Comparison of ENCODE assay signal across 24 cellular contexts in the genomic region with DNA sequence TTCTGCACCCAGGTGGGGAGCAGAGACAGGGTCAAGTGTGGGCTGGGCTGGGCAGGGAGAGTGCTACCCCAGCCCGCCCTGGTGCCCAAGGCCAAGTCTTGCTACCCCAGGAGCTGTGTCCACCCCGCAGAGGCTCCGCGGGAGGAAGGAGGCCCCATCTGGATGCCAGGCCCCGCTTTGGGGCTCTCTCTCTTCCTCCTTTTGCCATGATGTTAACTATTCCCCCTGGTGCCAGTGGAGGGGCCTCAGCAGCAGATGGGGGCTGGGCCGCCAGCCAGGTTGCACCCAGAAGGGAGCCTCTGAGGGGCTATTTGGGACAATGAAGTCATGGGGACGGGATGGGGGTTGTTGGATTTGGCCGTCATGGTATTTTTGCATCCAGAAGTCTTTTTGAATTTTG. TPM values are rescaled to one million over a fixed set of nuclear protein-coding genes. Genes with fewer than 3 reads are reported as not detected.
A peak's percentile ranks its signal among the peaks of the same experiment; 100 is the strongest.
DNase-seq lines count a peak whose midpoint lies in the region; ATAC-seq, FAIRE-seq and TF ChIP-seq lines count a peak whose summit lies in the region.
"Had no signal": no experiment of that assay in that cellular context is flagged by ENCODE, and none has a peak within 500 bp of the region (broad histone marks: within the 10 kb centered on the region; RNA-seq: fewer than 3 reads in every experiment).

No MANE protein-coding gene starts in this region.

- CTCF ChIA-PET in H1 (lab: Charles Lee; ENCODE audit: partially characterized antibody) = interaction anchor here (0.6 to 1.6 kb wide), 6 partner anchors 9 to 576 kb away, joined by 3 to 7 read pairs (median 3); partner anchors contain the start of gene PTK6
- CTCF ChIA-PET in activated CD4-positive, alpha-beta memory T cell treated with anti-CD3 and anti-CD28 coated beads, Interleukin-2, amount 10 ng/mL, durations not matched to agents 7 days and 5 days (lab: Charles Lee) = no interaction called here

- H3K27ac ChIP-seq in right cardiac atrium (ENCODE audit: low read length) (no peak overlapping the region), left ventricle myocardium inferior (replicated peaks) (no peak overlapping the region), HUES6 (ENCODE audit: low read depth, low read length) (no peak overlapping the region), H1 (ENCODE audit: low read depth, low read length) (no peak overlapping the region)
- H3K27ac ChIP-seq: A549, HL-60, KMS-11, SK-N-MC had no signal

- no peak overlapping the region for H2BK20ac ChIP-seq in H1 (ENCODE audit: low read length)

- no peak overlapping the region for H2AK5ac ChIP-seq in H1 (ENCODE audit: low read depth, low read length)

- no peak overlapping the region for H3K18ac ChIP-seq in H1 (ENCODE audit: extremely low read depth, low read length)

- H3K4me1 Mint-ChIP-seq in activated CD4-positive, alpha-beta memory T cell treated with anti-CD3 and anti-CD28 coated beads, Interleukin-2, amount 10 ng/mL, durations not matched to agents 7 days and 5 days = no peaks in the 10 kb centered on the region

- POLR2A ChIA-PET in H1 (lab: Charles Lee; ENCODE audit: partially characterized antibody) = interaction anchor here (1.1 to 1.6 kb wide), 5 partner anchors 8 to 61 kb away, joined by 3 to 6 read pairs (median 3); partner anchors contain the start of gene GID8
- POLR2A ChIA-PET in activated CD4-positive, alpha-beta memory T cell treated with anti-CD3 and anti-CD28 coated beads, Interleukin-2, amount 10 ng/mL, durations not matched to agents 7 days and 5 days (lab: Charles Lee) = no interaction called here

- TF ChIP-seq CTCF in left ventricle myocardium inferior (IDR thresholded peaks at IDR 0.05; ENCODE audit: borderline replicate concordance) = no peak
- no peak for TF ChIP-seq CTCF in H1 (IDR thresholded peaks at IDR 0.05; ENCODE audit: control extremely low read depth in 1 of 3, insufficient read depth in 1 of 3, low read depth in 1 of 3, low read length in 3 of 3)

- no peak overlapping the region for H2AFZ ChIP-seq in H1 (ENCODE audit: low read length)

- H4K5ac ChIP-seq in H1 (ENCODE audit: insufficient read length, low read depth, low read length) = no peak overlapping the region

- no peaks in the 10 kb centered on the region for H3K4me1 ChIP-seq in right cardiac atrium (ENCODE audit: control insufficient read depth, insufficient read depth, low read length)
- no peaks in the 10 kb centered on the region for H3K4me1 ChIP-seq in left ventricle myocardium inferior
- H3K4me1 ChIP-seq in HUES6 (ENCODE audit: control insufficient read depth, insufficient read depth, low read length) = peaks cover 9% of the 10 kb centered on the region; the same call in 1 of the 2 replicates
- peaks cover 0 to 3% (median 0%) of the 10 kb centered on the region in 4 experiments; a peak in 2 of 7 replicates for H3K4me1 ChIP-seq in H1 (replicated peaks in 1 of 4; ENCODE audit: control insufficient read depth in 3 of 4, insufficient read depth in 4 of 4, low read length in 3 of 4)
- H3K4me1 ChIP-seq: A549 had no signal

- H2BK15ac ChIP-seq in H1 (ENCODE audit: low read length) = no peak overlapping the region

- intact Hi-C loops in right cardiac atrium (cut with DNase I) = no loop called here
- intact Hi-C loops in left ventricle myocardium inferior (cut with micrococcal nuclease) = no loop called here

- no peak overlapping the region for H3K4ac ChIP-seq in H1 (replicated peaks; ENCODE audit: insufficient read length, low read depth, low read length)

- 92% methylated on average over 8 of the region's 8 CpGs for WGBS in right cardiac atrium
- WGBS in H1 (ENCODE audit: extremely low coverage in 1 of 2, insufficient coverage in 1 of 2, insufficient read length in 1 of 2, insufficient replicate concordance in 2 of 2, low coverage in 1 of 2, low lambda C conversion rate in 2 of 2, missing lambda C conversion rate in 1 of 2), 2 experiments = 94% methylated on average over 8 of the region's 8 CpGs; no CpG with 5 or more reads in 1 of the 2 experiments

- H3K36me3 Mint-ChIP-seq in activated CD4-positive, alpha-beta memory T cell treated with anti-CD3 and anti-CD28 coated beads, Interleukin-2, amount 10 ng/mL, durations not matched to agents 7 days and 5 days (ENCODE audit: low read depth) = no peaks in the 10 kb centered on the region

- no peak for TF ChIP-seq EP300 in H1 (IDR thresholded peaks at IDR 0.05; ENCODE audit: borderline replicate concordance in 1 of 2, low read depth in 2 of 2, low read length in 2 of 2)

- DNase-seq in right cardiac atrium (peak in 2 of 3 donors; percentile 11 to 40), left ventricle myocardium inferior (no peak), H1 (ENCODE audit: low read depth in 1 of 2, low spot score in 2 of 2) (no peak), NCI-H1930 (lab: John Stamatoyannopoulos, UW) (no peak)
- no peak for DNase-seq in activated CD4-positive, alpha-beta memory T cell treated with anti-CD3 and anti-CD28 coated beads, Interleukin-2, amount 10 ng/mL, durations not matched to agents 7 days and 5 days
- DNase-seq: CD4-positive, alpha-beta T cell; COR-L47; NCI-H1694; NCI-H2081 treated with DMSO at 0.1 percent for 48 hours; NCI-H446 treated with DMSO at 0.1 percent for 48 hours; NCI-H526 treated with DMSO at 0.1 percent for 48 hours; OCI-M1; SW 1271 had no signal

- H3K9me3 Mint-ChIP-seq in activated CD4-positive, alpha-beta memory T cell treated with anti-CD3 and anti-CD28 coated beads, Interleukin-2, amount 10 ng/mL, durations not matched to agents 7 days and 5 days = no peaks in the 10 kb centered on the region
- H3K9me3 Mint-ChIP-seq: CD4-positive, alpha-beta T cell had no signal

- no peak overlapping the region for H3K4me3 Mint-ChIP-seq in activated CD4-positive, alpha-beta memory T cell treated with anti-CD3 and anti-CD28 coated beads, Interleukin-2, amount 10 ng/mL, durations not matched to agents 7 days and 5 days
- H3K4me3 Mint-ChIP-seq: CD4-positive, alpha-beta T cell had no signal

- H2BK12ac ChIP-seq in H1 (ENCODE audit: low read depth, low read length) = no peak overlapping the region

- no peak overlapping the region for H3K23ac ChIP-seq in H1 (ENCODE audit: insufficient read length)

- H3K79me1 ChIP-seq in H1 (ENCODE audit: low read depth, low read length) = peaks cover 3% of the 10 kb centered on the region; the same call in 1 of the 2 replicates

- FAIRE-seq in H1 (lab: Jason Lieb, UNC) = no peak
- FAIRE-seq: A549, GM18507, H54 had no signal

- H3K4me3 ChIP-seq in right cardiac atrium (ENCODE audit: low read length) (no peak overlapping the region), left ventricle myocardium inferior (no peak overlapping the region), HUES6 (ENCODE audit: low read depth, low read length) (no peak overlapping the region), H1 (ENCODE audit: extremely low read depth in 1 of 4, insufficient read depth in 2 of 4, low read depth in 3 of 4, low read length in 4 of 4) (0 out of 8 replicates have a peak overlapping the region, but pooled peaks of 1 of the 4 experiments have one; percentile 11)
- H3K4me3 ChIP-seq: A549, SK-N-MC had no signal

- no peaks in the 10 kb centered on the region for H3K23me2 ChIP-seq in H1 (ENCODE audit: low read depth, low read length)

- no peak overlapping the region for H3K27ac Mint-ChIP-seq in activated CD4-positive, alpha-beta memory T cell treated with anti-CD3 and anti-CD28 coated beads, Interleukin-2, amount 10 ng/mL, durations not matched to agents 7 days and 5 days
- H3K27ac Mint-ChIP-seq: CD4-positive, alpha-beta T cell had no signal

- 0 out of 4 replicates have a peak overlapping the region, but pooled peaks of 1 of the 2 experiments have one; percentile 6 for H3K4me2 ChIP-seq in H1 (ENCODE audit: insufficient read depth in 1 of 2, low read depth in 2 of 2, low read length in 2 of 2)
- H3K4me2 ChIP-seq: A549, KMS-11 had no signal

- no peaks in the 10 kb centered on the region for H3K9me3 ChIP-seq in right cardiac atrium (ENCODE audit: control insufficient read depth, low read length)
- no peaks in the 10 kb centered on the region for H3K9me3 ChIP-seq in left ventricle myocardium inferior (replicated peaks)
- H3K9me3 ChIP-seq in HUES6 (ENCODE audit: control insufficient read depth, insufficient read depth, low read depth, low read length) = no peaks in the 10 kb centered on the region
- no peaks in the 10 kb centered on the region for H3K9me3 ChIP-seq in H1 (ENCODE audit: insufficient read depth in 2 of 2, low read depth in 1 of 2, low read length in 1 of 2)
- H3K9me3 ChIP-seq: A549 had no signal

- H3K27me3 Mint-ChIP-seq in activated CD4-positive, alpha-beta memory T cell treated with anti-CD3 and anti-CD28 coated beads, Interleukin-2, amount 10 ng/mL, durations not matched to agents 7 days and 5 days = no peaks in the 10 kb centered on the region
- H3K27me3 Mint-ChIP-seq: CD4-positive, alpha-beta T cell had no signal

- H4K8ac ChIP-seq in H1 (ENCODE audit: extremely low read depth, insufficient read depth, low read length) = peak overlapping the region; percentile 39; the same call in 1 of the 2 replicates

- TF ChIP-seq RAD21 in H1 (IDR thresholded peaks at IDR 0.05 in 1 of 2, conservative IDR thresholded peaks at IDR 0.05 in 1 of 2; ENCODE audit: low read depth in 2 of 2, low read length in 2 of 2) = no peak

- no peak for ATAC-seq in right cardiac atrium
- ATAC-seq in HG02852 (IDR thresholded peaks at IDR 0.05; ENCODE audit: unreplicated experiment) = no peak
- no peak for ATAC-seq in HG03354 (IDR thresholded peaks at IDR 0.05; ENCODE audit: poor library complexity, severe bottlenecking, unreplicated experiment)
- ATAC-seq: A549 had no signal

- H3K27me3 ChIP-seq in right cardiac atrium (ENCODE audit: control insufficient read depth, insufficient read depth) (no peaks in the 10 kb centered on the region), left ventricle myocardium inferior (ENCODE audit: low read depth) (peaks cover under 1% of the 10 kb centered on the region), HUES6 (ENCODE audit: control insufficient read depth, insufficient read depth, low read length) (no peaks in the 10 kb centered on the region), H1 (replicated peaks in 1 of 4; ENCODE audit: control insufficient read depth in 3 of 4, extremely low read depth in 1 of 4, insufficient read depth in 3 of 4, low read length in 3 of 4) (no peaks in the 10 kb centered on the region)

- H3K56ac ChIP-seq in H1 (replicated peaks; ENCODE audit: insufficient read length, low read depth, low read length) = no peak overlapping the region

- no peak overlapping the region; the same call in 1 of the 2 replicates for H2BK5ac ChIP-seq in H1 (ENCODE audit: low read depth, low read length)

- H4K91ac ChIP-seq in H1 (replicated peaks; ENCODE audit: insufficient read length, low read length) = no peak overlapping the region

- no peak for TF ChIP-seq POLR2A in H1 (IDR thresholded peaks at IDR 0.05; ENCODE audit: control extremely low read depth in 1 of 2, low read depth in 2 of 2, low read length in 2 of 2)

- no peaks in the 10 kb centered on the region for H3K36me3 ChIP-seq in left ventricle myocardium inferior
- peaks cover 57% of the 10 kb centered on the region for H3K36me3 ChIP-seq in HUES6 (ENCODE audit: control insufficient read depth, insufficient read depth, low read length)
- peaks cover 0 to 11% (median 5%) of the 10 kb centered on the region in 4 experiments; a peak in 5 of 8 replicates for H3K36me3 ChIP-seq in H1 (ENCODE audit: control insufficient read depth in 2 of 4, insufficient read depth in 4 of 4, low read length in 3 of 4)

- peaks cover 0 to 16% of the 10 kb centered on the region in 2 experiments for H4K20me1 ChIP-seq in H1 (replicated peaks in 1 of 2; ENCODE audit: control insufficient read depth in 1 of 2, insufficient read depth in 2 of 2, low read length in 2 of 2)

- no peaks in the 10 kb centered on the region for H3K79me2 ChIP-seq in H1 (ENCODE audit: control insufficient read depth in 1 of 2, insufficient read depth in 2 of 2, low read length in 2 of 2)

- H3K9ac ChIP-seq in HUES6 (ENCODE audit: low read length) = peak overlapping the region; percentile 6
- no peak overlapping the region; a peak in 1 of 7 replicates for H3K9ac ChIP-seq in H1 (replicated peaks in 1 of 4; ENCODE audit: extremely low read depth in 1 of 4, low read depth in 3 of 4, low read length in 3 of 4)
- H3K9ac ChIP-seq: KMS-11 had no signal

- H3K14ac ChIP-seq in H1 (ENCODE audit: insufficient read length) = no peak overlapping the region

- no peak overlapping the region for H2BK120ac ChIP-seq in H1 (replicated peaks; ENCODE audit: low read depth, low read length)

RNA-seq across cellular contexts. Expression of gene SLC17A9, which starts 9.3 kb away (rescaled TPM):
- total RNA-seq in right cardiac atrium (1 to 10 TPM; 1.5 to 4.8 (median 2.2) TPM), left ventricle myocardium inferior (0.47 TPM)
- polyA plus RNA-seq in right cardiac atrium (3.1 TPM), H1 (2011; rRNA removed) (23.5 and 39.6 TPM in 2 replicates)
- total RNA-seq in H1 (2021; fragmentation: NEBNext Ultra II Directional; extraction: Animal tissue kit (Norgen Biotek cat#: 25700)) = 31.1 and 35.2 TPM in 2 replicates
- 26.0 TPM for polyA plus RNA-seq in H1 (2011; cell fraction: cytosol; rRNA removed)
- polyA plus RNA-seq in H1 (2011; cell fraction: nucleus; rRNA removed) = 178 TPM
- 15.9 to 29.2 TPM (median 25.3 TPM) in 4 replicates for polyA plus RNA-seq in H1 (2012, experiment 1 of 2)
- 17.4 TPM for polyA plus RNA-seq in H1 (2012, experiment 2 of 2)
- polyA plus RNA-seq in H1 (2013, experiment 1 of 2) = 44.3 TPM
- polyA plus RNA-seq in H1 (2013, experiment 2 of 2) = 44.7 TPM
- polyA minus RNA-seq in H1 (2011; rRNA and poly(A)+ RNA removed) = 6.0 and 6.5 TPM in 2 replicates
- polyA minus RNA-seq in H1 (2011; cell fraction: cytosol; rRNA and poly(A)+ RNA removed) = 10.4 TPM
- 14.7 TPM for polyA minus RNA-seq in H1 (2011; cell fraction: nucleus; rRNA and poly(A)+ RNA removed)
- total RNA-seq in activated CD4-positive, alpha-beta memory T cell treated with anti-CD3 and anti-CD28 coated beads, Interleukin-2, amount 10 ng/mL, durations not matched to agents 7 days and 5 days = 1 to 10 TPM; 4.7 to 5.8 TPM

RNA-seq across cellular contexts. Expression of gene GID8, which starts 23.9 kb away (rescaled TPM):
- total RNA-seq in right cardiac atrium (10 to 100 TPM; 19.0 to 22.1 (median 20.0) TPM), left ventricle myocardium inferior (16.2 TPM)
- polyA plus RNA-seq in right cardiac atrium (8.9 TPM), H1 (2011; rRNA removed) (39.7 and 40.7 TPM in 2 replicates)
- total RNA-seq in H1 (2021; fragmentation: NEBNext Ultra II Directional; extraction: Animal tissue kit (Norgen Biotek cat#: 25700)) = 72.9 and 73.1 TPM in 2 replicates
- polyA plus RNA-seq in H1 (2011; cell fraction: cytosol; rRNA removed) = 44.1 TPM
- polyA plus RNA-seq in H1 (2011; cell fraction: nucleus; rRNA removed) = 33.3 TPM
- 43.9 to 48.5 TPM (median 46.8 TPM) in 4 replicates for polyA plus RNA-seq in H1 (2012, experiment 1 of 2)
- 28.5 TPM for polyA plus RNA-seq in H1 (2012, experiment 2 of 2)
- polyA plus RNA-seq in H1 (2013, experiment 1 of 2) = 46.0 TPM
- polyA plus RNA-seq in H1 (2013, experiment 2 of 2) = 45.2 TPM
- 51.3 and 52.9 TPM in 2 replicates for polyA minus RNA-seq in H1 (2011; rRNA and poly(A)+ RNA removed)
- 29.9 TPM for polyA minus RNA-seq in H1 (2011; cell fraction: cytosol; rRNA and poly(A)+ RNA removed)
- polyA minus RNA-seq in H1 (2011; cell fraction: nucleus; rRNA and poly(A)+ RNA removed) = 23.9 TPM
- 10 to 100 TPM; 31.9 to 32.8 TPM for total RNA-seq in activated CD4-positive, alpha-beta memory T cell treated with anti-CD3 and anti-CD28 coated beads, Interleukin-2, amount 10 ng/mL, durations not matched to agents 7 days and 5 days

RNA-seq across cellular contexts. Expression of gene DIDO1, which starts 35.5 kb away (rescaled TPM):
- total RNA-seq in right cardiac atrium (10 to 100 TPM; 38.1 to 42.5 (median 40.0) TPM), left ventricle myocardium inferior (37.0 TPM)
- polyA plus RNA-seq in right cardiac atrium (23.3 TPM), H1 (2011; rRNA removed) (53.6 and 58.8 TPM in 2 replicates)
- total RNA-seq in H1 (2021; fragmentation: NEBNext Ultra II Directional; extraction: Animal tissue kit (Norgen Biotek cat#: 25700)) = 82.8 and 83.2 TPM in 2 replicates
- 66.3 TPM for polyA plus RNA-seq in H1 (2011; cell fraction: cytosol; rRNA removed)
- polyA plus RNA-seq in H1 (2011; cell fraction: nucleus; rRNA removed) = 116 TPM
- 47.3 to 53.1 TPM (median 49.3 TPM) in 4 replicates for polyA plus RNA-seq in H1 (2012, experiment 1 of 2)
- polyA plus RNA-seq in H1 (2012, experiment 2 of 2) = 13.9 TPM
- 63.3 TPM for polyA plus RNA-seq in H1 (2013, experiment 1 of 2)
- 61.2 TPM for polyA plus RNA-seq in H1 (2013, experiment 2 of 2)
- 46.3 and 51.4 TPM in 2 replicates for polyA minus RNA-seq in H1 (2011; rRNA and poly(A)+ RNA removed)
- 31.8 TPM for polyA minus RNA-seq in H1 (2011; cell fraction: cytosol; rRNA and poly(A)+ RNA removed)
- 65.1 TPM for polyA minus RNA-seq in H1 (2011; cell fraction: nucleus; rRNA and poly(A)+ RNA removed)
- total RNA-seq in activated CD4-positive, alpha-beta memory T cell treated with anti-CD3 and anti-CD28 coated beads, Interleukin-2, amount 10 ng/mL, durations not matched to agents 7 days and 5 days = 10 to 100 TPM; 62.2 to 66.2 TPM

RNA-seq across cellular contexts. Expression of gene BHLHE23, which starts 45.0 kb away (rescaled TPM):
- not detected for total RNA-seq in right cardiac atrium
- polyA plus RNA-seq in right cardiac atrium = not detected
- not detected for total RNA-seq in left ventricle myocardium inferior
- total RNA-seq in H1 (2021; fragmentation: NEBNext Ultra II Directional; extraction: Animal tissue kit (Norgen Biotek cat#: 25700)) = 0.38 and 0.47 TPM in 2 replicates
- 0.36 TPM in 1 of 2 replicates, not detected in the other for polyA plus RNA-seq in H1 (2011; rRNA removed)
- 0.14 TPM for polyA plus RNA-seq in H1 (2011; cell fraction: cytosol; rRNA removed)
- 0.13 TPM for polyA plus RNA-seq in H1 (2011; cell fraction: nucleus; rRNA removed)
- not detected in 4 replicates for polyA plus RNA-seq in H1 (2012, experiment 1 of 2)
- polyA plus RNA-seq in H1 (2012, experiment 2 of 2) = not detected
- polyA plus RNA-seq in H1 (2013, experiment 1 of 2) = 0.04 TPM
- polyA plus RNA-seq in H1 (2013, experiment 2 of 2) = 0.09 TPM
- polyA minus RNA-seq in H1 (2011; rRNA and poly(A)+ RNA removed) = not detected in 2 replicates
- 1.0 TPM for polyA minus RNA-seq in H1 (2011; cell fraction: cytosol; rRNA and poly(A)+ RNA removed)
- polyA minus RNA-seq in H1 (2011; cell fraction: nucleus; rRNA and poly(A)+ RNA removed) = 0.80 TPM
- total RNA-seq in activated CD4-positive, alpha-beta memory T cell treated with anti-CD3 and anti-CD28 coated beads, Interleukin-2, amount 10 ng/mL, durations not matched to agents 7 days and 5 days = not detected
- total RNA-seq: CD4-positive, alpha-beta T cell; HT-29 had no signal
- polyA plus RNA-seq: A549, BJ had no signal

Comparison
In these comparisons a context has a peak if more than half of its experiments do, and no peak if none do; other contexts are left out.
1. DNase-seq: peak in right cardiac atrium (2 of 3); none in left ventricle myocardium inferior (single experiment), H1 (0 of 2), NCI-H1930 (0 of 2) and activated CD4-positive, alpha-beta memory T cell treated with anti-CD3 and anti-CD28 coated beads, Interleukin-2, amount 10 ng/mL, durations not matched to agents 7 days and 5 days (single experiment).